Comparison of ENCODE assay signal across 1 cellular context in the genomic region with DNA sequence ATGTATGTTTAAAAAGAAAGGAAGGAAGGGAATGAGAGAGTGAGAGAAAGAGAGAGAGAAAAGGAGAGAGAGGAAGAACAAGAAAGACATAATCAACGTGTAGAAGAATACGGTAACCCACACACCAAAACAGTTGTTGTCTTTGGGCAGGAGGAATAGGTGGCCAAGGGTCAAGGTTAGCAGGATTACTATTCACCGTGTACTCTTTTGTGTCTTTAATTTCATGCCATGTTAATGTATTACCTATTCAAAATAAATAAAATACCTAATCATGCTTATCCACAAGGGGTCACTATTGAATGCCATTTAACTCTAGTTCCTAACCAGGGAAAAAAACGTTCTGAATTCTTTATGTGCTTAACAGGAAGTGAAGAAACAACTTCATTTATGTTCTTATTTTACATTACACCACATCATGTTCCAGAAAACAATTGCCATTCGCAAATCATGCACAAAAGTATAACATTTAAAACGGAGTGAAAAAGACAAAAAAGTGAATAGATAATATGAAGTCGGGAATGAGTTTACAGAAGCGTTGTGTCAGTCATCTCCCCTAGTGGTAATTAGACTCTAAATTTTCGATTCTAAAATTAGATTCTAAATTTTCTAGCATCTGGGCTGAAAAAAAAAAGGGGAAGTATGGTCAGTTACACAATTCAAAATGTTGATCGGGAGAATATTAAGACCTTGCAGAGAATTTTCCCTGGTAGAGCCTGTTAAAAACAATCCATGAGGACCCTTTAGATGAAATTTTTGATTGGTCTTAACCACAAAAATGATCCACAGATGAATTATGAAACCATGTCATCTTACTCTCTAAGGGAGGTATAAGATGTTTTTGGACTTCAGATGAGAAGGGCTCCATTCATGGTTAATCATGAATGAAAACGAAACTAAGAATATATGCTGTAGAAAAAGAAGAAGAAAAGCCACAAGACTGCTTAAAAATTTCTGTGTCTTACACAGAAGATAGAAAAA.
TF ChIP-seq lines count a peak whose summit lies in the region.

No MANE protein-coding gene starts in this region.

TF ChIP-seq in HepG2, 621 proteins besides CTCF, POLR2A, EP300 and RAD21 (continued from another document):
- TF ChIP-seq, protein P1, sequence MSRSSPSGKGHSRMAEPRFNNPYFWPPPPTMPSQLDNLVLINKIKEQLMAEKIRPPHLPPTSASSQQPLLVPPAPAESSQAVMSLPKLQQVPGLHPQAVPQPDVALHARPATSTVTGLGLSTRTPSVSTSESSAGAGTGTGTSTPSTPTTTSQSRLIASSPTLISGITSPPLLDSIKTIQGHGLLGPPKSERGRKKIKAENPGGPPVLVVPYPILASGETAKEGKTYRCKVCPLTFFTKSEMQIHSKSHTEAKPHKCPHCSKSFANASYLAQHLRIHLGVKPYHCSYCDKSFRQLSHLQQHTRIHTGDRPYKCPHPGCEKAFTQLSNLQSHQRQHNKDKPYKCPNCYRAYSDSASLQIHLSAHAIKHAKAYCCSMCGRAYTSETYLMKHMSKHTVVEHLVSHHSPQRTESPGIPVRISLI (CRISPR knock-in tag; IDR thresholded peaks at IDR 0.05; ENCODE audit: borderline replicate concordance) = peak; percentile 84
- TF ChIP-seq MIXL1 (CRISPR knock-in tag; IDR thresholded peaks at IDR 0.05) (peak; percentile 80; the same call in 1 of the 2 replicates), EEA1 (CRISPR knock-in tag; IDR thresholded peaks at IDR 0.05; ENCODE audit: borderline replicate concordance) (no peak), HNF4A (CRISPR knock-in tag; IDR thresholded peaks at IDR 0.05) (peak; percentile 32; the same call in 1 of the 2 replicates), ZNF839 (CRISPR knock-in tag; IDR thresholded peaks at IDR 0.05; ENCODE audit: borderline replicate concordance) (no peak), KLF16 (CRISPR knock-in tag; IDR thresholded peaks at IDR 0.05) (0 out of 4 replicates have a peak, but pooled peaks of 1 of the 2 experiments have one; percentile 21), ELF1 (CRISPR knock-in tag; IDR thresholded peaks at IDR 0.05) (peak; percentile 51; the same call in 1 of the 2 replicates), ZC3H4 (CRISPR knock-in tag; IDR thresholded peaks at IDR 0.05; ENCODE audit: borderline replicate concordance) (no peak), GABPA (IDR thresholded peaks at IDR 0.05; ENCODE audit: low read depth, low read length) (no peak), GABPA (CRISPR knock-in tag; IDR thresholded peaks at IDR 0.05; ENCODE audit: low read depth) (peak; percentile 50; the same call in 1 of the 2 replicates), GATAD1 (CRISPR knock-in tag; IDR thresholded peaks at IDR 0.05) (0 out of 2 replicates have a peak, but pooled peaks have one; percentile 13), FOXJ3 (CRISPR knock-in tag; IDR thresholded peaks at IDR 0.05; ENCODE audit: borderline replicate concordance) (peak; percentile 35; the same call in 1 of the 2 replicates), SMC3 (IDR thresholded peaks at IDR 0.05; ENCODE audit: low read length) (peak; percentile 49), SALL1 (CRISPR knock-in tag; IDR thresholded peaks at IDR 0.05) (peak; percentile 25; the same call in 1 of the 2 replicates), RARA (CRISPR knock-in tag; IDR thresholded peaks at IDR 0.05) (peak; percentile 51; the same call in 1 of the 2 replicates), ELF3 (CRISPR knock-in tag; IDR thresholded peaks at IDR 0.05) (peak; percentile 62; the same call in 1 of the 2 replicates), FOXA3 (CRISPR knock-in tag; IDR thresholded peaks at IDR 0.05) (peak; percentile 12; the same call in 1 of the 2 replicates), ZNF777 (CRISPR knock-in tag; IDR thresholded peaks at IDR 0.05) (no peak)
- TF ChIP-seq, protein P2, sequence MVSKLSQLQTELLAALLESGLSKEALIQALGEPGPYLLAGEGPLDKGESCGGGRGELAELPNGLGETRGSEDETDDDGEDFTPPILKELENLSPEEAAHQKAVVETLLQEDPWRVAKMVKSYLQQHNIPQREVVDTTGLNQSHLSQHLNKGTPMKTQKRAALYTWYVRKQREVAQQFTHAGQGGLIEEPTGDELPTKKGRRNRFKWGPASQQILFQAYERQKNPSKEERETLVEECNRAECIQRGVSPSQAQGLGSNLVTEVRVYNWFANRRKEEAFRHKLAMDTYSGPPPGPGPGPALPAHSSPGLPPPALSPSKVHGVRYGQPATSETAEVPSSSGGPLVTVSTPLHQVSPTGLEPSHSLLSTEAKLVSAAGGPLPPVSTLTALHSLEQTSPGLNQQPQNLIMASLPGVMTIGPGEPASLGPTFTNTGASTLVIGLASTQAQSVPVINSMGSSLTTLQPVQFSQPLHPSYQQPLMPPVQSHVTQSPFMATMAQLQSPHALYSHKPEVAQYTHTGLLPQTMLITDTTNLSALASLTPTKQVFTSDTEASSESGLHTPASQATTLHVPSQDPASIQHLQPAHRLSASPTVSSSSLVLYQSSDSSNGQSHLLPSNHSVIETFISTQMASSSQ (IDR thresholded peaks at IDR 0.05; ENCODE audit: low read depth) = 0 out of 2 replicates have a peak, but pooled peaks have one; percentile 25
- TF ChIP-seq, protein P2 (CRISPR knock-in tag; IDR thresholded peaks at IDR 0.05; ENCODE audit: borderline replicate concordance) = no peak
- TF ChIP-seq, protein P3, sequence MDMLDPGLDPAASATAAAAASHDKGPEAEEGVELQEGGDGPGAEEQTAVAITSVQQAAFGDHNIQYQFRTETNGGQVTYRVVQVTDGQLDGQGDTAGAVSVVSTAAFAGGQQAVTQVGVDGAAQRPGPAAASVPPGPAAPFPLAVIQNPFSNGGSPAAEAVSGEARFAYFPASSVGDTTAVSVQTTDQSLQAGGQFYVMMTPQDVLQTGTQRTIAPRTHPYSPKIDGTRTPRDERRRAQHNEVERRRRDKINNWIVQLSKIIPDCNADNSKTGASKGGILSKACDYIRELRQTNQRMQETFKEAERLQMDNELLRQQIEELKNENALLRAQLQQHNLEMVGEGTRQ (IDR thresholded peaks at IDR 0.05; ENCODE audit: low read depth, low read length) = no peak
- TF ChIP-seq, protein P3 (CRISPR knock-in tag; IDR thresholded peaks at IDR 0.05; ENCODE audit: borderline replicate concordance) = no peak
- TF ChIP-seq, protein P4, sequence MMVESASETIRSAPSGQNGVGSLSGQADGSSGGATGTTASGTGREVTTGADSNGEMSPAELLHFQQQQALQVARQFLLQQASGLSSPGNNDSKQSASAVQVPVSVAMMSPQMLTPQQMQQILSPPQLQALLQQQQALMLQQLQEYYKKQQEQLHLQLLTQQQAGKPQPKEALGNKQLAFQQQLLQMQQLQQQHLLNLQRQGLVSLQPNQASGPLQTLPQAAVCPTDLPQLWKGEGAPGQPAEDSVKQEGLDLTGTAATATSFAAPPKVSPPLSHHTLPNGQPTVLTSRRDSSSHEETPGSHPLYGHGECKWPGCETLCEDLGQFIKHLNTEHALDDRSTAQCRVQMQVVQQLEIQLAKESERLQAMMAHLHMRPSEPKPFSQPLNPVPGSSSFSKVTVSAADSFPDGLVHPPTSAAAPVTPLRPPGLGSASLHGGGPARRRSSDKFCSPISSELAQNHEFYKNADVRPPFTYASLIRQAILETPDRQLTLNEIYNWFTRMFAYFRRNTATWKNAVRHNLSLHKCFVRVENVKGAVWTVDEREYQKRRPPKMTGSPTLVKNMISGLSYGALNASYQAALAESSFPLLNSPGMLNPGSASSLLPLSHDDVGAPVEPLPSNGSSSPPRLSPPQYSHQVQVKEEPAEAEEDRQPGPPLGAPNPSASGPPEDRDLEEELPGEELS (CRISPR knock-in tag; IDR thresholded peaks at IDR 0.05) = peak; percentile 25; the same call in 1 of the 2 replicates
- TF ChIP-seq, protein P5, sequence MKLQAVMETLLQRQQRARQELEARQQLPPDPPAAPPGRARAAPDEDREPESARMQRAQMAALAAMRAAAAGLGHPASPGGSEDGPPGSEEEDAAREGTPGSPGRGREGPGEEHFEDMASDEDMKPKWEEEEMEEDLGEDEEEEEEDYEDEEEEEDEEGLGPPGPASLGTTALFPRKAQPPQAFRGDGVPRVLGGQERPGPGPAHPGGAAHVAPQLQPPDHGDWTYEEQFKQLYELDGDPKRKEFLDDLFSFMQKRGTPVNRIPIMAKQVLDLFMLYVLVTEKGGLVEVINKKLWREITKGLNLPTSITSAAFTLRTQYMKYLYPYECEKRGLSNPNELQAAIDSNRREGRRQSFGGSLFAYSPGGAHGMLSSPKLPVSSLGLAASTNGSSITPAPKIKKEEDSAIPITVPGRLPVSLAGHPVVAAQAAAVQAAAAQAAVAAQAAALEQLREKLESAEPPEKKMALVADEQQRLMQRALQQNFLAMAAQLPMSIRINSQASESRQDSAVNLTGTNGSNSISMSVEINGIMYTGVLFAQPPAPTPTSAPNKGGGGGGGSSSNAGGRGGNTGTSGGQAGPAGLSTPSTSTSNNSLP (IDR thresholded peaks at IDR 0.05; ENCODE audit: low read depth, low read length) = peak; percentile 95
- TF ChIP-seq, protein P6, sequence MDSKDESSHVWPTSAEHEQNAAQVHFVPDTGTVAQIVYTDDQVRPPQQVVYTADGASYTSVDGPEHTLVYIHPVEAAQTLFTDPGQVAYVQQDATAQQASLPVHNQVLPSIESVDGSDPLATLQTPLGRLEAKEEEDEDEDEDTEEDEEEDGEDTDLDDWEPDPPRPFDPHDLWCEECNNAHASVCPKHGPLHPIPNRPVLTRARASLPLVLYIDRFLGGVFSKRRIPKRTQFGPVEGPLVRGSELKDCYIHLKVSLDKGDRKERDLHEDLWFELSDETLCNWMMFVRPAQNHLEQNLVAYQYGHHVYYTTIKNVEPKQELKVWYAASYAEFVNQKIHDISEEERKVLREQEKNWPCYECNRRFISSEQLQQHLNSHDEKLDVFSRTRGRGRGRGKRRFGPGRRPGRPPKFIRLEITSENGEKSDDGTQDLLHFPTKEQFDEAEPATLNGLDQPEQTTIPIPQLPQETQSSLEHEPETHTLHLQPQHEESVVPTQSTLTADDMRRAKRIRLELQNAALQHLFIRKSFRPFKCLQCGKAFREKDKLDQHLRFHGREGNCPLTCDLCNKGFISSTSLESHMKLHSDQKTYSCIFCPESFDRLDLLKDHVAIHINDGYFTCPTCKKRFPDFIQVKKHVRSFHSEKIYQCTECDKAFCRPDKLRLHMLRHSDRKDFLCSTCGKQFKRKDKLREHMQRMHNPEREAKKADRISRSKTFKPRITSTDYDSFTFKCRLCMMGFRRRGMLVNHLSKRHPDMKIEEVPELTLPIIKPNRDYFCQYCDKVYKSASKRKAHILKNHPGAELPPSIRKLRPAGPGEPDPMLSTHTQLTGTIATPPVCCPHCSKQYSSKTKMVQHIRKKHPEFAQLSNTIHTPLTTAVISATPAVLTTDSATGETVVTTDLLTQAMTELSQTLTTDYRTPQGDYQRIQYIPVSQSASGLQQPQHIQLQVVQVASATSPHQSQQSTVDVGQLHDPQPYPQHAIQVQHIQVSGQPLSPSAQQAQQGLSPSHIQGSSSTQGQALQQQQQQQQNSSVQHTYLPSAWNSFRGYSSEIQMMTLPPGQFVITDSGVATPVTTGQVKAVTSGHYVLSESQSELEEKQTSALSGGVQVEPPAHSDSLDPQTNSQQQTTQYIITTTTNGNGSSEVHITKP (CRISPR knock-in tag; IDR thresholded peaks at IDR 0.05; ENCODE audit: low read depth) = no peak
